ENCODE assay signal across 13 cellular contexts in genomic region chr3:24591661-24592555, GRCh38.
DNase-seq lines count a peak whose midpoint lies in the region; ATAC-seq and TF ChIP-seq lines count a peak whose summit lies in the region.
"Had no signal": no experiment of that assay in that cellular context is flagged by ENCODE, and none has a peak within 500 bp of the region (broad histone marks: within the 10 kb centered on the region; RNA-seq: fewer than 3 reads in every experiment).

No MANE protein-coding gene starts in this region.

- H3K27ac ChIP-seq in Karpas-422 (ENCODE audit: low read length) = no peak overlapping the region
- H3K27ac ChIP-seq: ovary, upper lobe of right lung had no signal

- H3K4me2 ChIP-seq in Karpas-422 (ENCODE audit: low read depth, low read length, poor library complexity, severe bottlenecking) = no peak overlapping the region

- H3K4me3 ChIP-seq in AG10803 (ENCODE audit: low read length) (no peak overlapping the region), adipocyte (ENCODE audit: low read length) (no peak overlapping the region), Karpas-422 (ENCODE audit: low read length) (no peak overlapping the region)
- H3K4me3 ChIP-seq: ovary, upper lobe of right lung had no signal

- H3K27ac Mint-ChIP-seq in stimulated activated naive CD8-positive, alpha-beta T cell treated with anti-CD3 and anti-CD28 coated beads, Interleukin-15, amount 100 ng/mL, for 72 hours = no peak overlapping the region
- H3K27ac Mint-ChIP-seq: activated naive CD4-positive, alpha-beta T cell treated with anti-CD3 and anti-CD28 coated beads, Interleukin-2, amount 50 U/mL, for 24 hours had no signal

- H3K4me1 Mint-ChIP-seq in stimulated activated naive CD8-positive, alpha-beta T cell treated with anti-CD3 and anti-CD28 coated beads, Interleukin-15, amount 100 ng/mL, for 72 hours = no peaks in the 10 kb centered on the region
- H3K4me1 Mint-ChIP-seq: activated naive CD4-positive, alpha-beta T cell treated with anti-CD3 and anti-CD28 coated beads, Interleukin-2, amount 50 U/mL, for 24 hours had no signal

- no peak overlapping the region for H3K4me3 Mint-ChIP-seq in stimulated activated naive CD8-positive, alpha-beta T cell treated with anti-CD3 and anti-CD28 coated beads, Interleukin-15, amount 100 ng/mL, for 72 hours
- H3K4me3 Mint-ChIP-seq: activated naive CD4-positive, alpha-beta T cell treated with anti-CD3 and anti-CD28 coated beads, Interleukin-2, amount 50 U/mL, for 24 hours had no signal

- H3K9me3 ChIP-seq in adipocyte (ENCODE audit: control insufficient read depth, low read length) (no peaks in the 10 kb centered on the region), Karpas-422 (ENCODE audit: low read length) (no peaks in the 10 kb centered on the region)
- H3K9me3 ChIP-seq: ovary, upper lobe of right lung had no signal

- no peaks in the 10 kb centered on the region for H4K20me1 ChIP-seq in Karpas-422 (ENCODE audit: insufficient read depth, low read depth, low read length)

- no peaks in the 10 kb centered on the region for H3K27me3 Mint-ChIP-seq in stimulated activated naive CD8-positive, alpha-beta T cell treated with anti-CD3 and anti-CD28 coated beads, Interleukin-15, amount 100 ng/mL, for 72 hours
- H3K27me3 Mint-ChIP-seq: activated naive CD4-positive, alpha-beta T cell treated with anti-CD3 and anti-CD28 coated beads, Interleukin-2, amount 50 U/mL, for 24 hours had no signal

- no peaks in the 10 kb centered on the region for H3K36me3 ChIP-seq in adipocyte (ENCODE audit: control insufficient read depth, insufficient read depth, low read length, severe bottlenecking)
- no peaks in the 10 kb centered on the region for H3K36me3 ChIP-seq in Karpas-422 (ENCODE audit: insufficient read depth, low read length)
- H3K36me3 ChIP-seq: ovary, upper lobe of right lung had no signal

- no peaks in the 10 kb centered on the region for H3K27me3 ChIP-seq in adipocyte (replicated peaks; ENCODE audit: control insufficient read depth, insufficient read depth, low read length)
- H3K27me3 ChIP-seq in Karpas-422 (ENCODE audit: low read length) = no peaks in the 10 kb centered on the region
- H3K27me3 ChIP-seq: ovary, upper lobe of right lung had no signal

- peaks cover 0 to 6% of the 10 kb centered on the region in 2 donors for H3K9me3 Mint-ChIP-seq in stimulated activated naive CD8-positive, alpha-beta T cell treated with anti-CD3 and anti-CD28 coated beads, Interleukin-15, amount 100 ng/mL, for 72 hours
- H3K9me3 Mint-ChIP-seq: activated naive CD4-positive, alpha-beta T cell treated with anti-CD3 and anti-CD28 coated beads, Interleukin-2, amount 50 U/mL, for 24 hours had no signal

- DNase-seq in AG10803 (ENCODE audit: low read depth) = peak; percentile 56
- DNase-seq in HS-5 (ENCODE audit: low read depth) = peak; percentile 48
- DNase-seq in adipocyte (ENCODE audit: low read depth) = peak; percentile 5
- peak; percentile 65 for DNase-seq in kidney glomerular epithelial cell (lab: John Stamatoyannopoulos, UW)
- DNase-seq in Karpas-422 = no peak
- no peak for DNase-seq in stimulated activated naive CD8-positive, alpha-beta T cell treated with anti-CD3 and anti-CD28 coated beads, Interleukin-15, amount 100 ng/mL, for 72 hours
- no peak for DNase-seq in AG08396 (ENCODE audit: low spot score)
- DNase-seq: erythroblast, NCI-H526 treated with DMSO at 0.1 percent for 48 hours, ovary, upper lobe of right lung had no signal

- H3K79me2 ChIP-seq in Karpas-422 (ENCODE audit: low read length) = no peaks in the 10 kb centered on the region

- no peak for TF ChIP-seq CTCF in AG10803 (conservative IDR thresholded peaks at IDR 0.05; ENCODE audit: low read length)

- no peaks in the 10 kb centered on the region for H3K9me2 ChIP-seq in Karpas-422 (replicated peaks; ENCODE audit: insufficient read depth, low read length)

- H3K4me1 ChIP-seq in adipocyte (ENCODE audit: control insufficient read depth, insufficient read depth, low read length) (peaks cover 32% of the 10 kb centered on the region), Karpas-422 (ENCODE audit: low read length) (no peaks in the 10 kb centered on the region)

- no peak for ATAC-seq in GM21717 (IDR thresholded peaks at IDR 0.05; ENCODE audit: unreplicated experiment)
- ATAC-seq in stimulated activated naive CD8-positive, alpha-beta T cell treated with anti-CD3 and anti-CD28 coated beads, Interleukin-15, amount 100 ng/mL, for 72 hours = no peak
- ATAC-seq: upper lobe of right lung had no signal

- no peak overlapping the region for H3K9ac ChIP-seq in adipocyte (ENCODE audit: low read length)
- no peak overlapping the region for H3K9ac ChIP-seq in Karpas-422 (ENCODE audit: low read length)

- H2AFZ ChIP-seq in Karpas-422 (ENCODE audit: low read length) = no peak overlapping the region

Comparison
In these comparisons a context has a peak if more than half of its experiments do, and no peak if none do; other contexts are left out.
1. DNase-seq: peak in AG10803 (single experiment), HS-5 (single experiment), adipocyte (single experiment) and kidney glomerular epithelial cell (single experiment); none in Karpas-422 (single experiment), stimulated activated naive CD8-positive, alpha-beta T cell treated with anti-CD3 and anti-CD28 coated beads, Interleukin-15, amount 100 ng/mL, for 72 hours (0 of 2) and AG08396 (single experiment).